17 cellular contexts compared by ENCODE assay signal in genomic region chr2:127584047-127584446, GRCh38. TPM values are rescaled to one million over a fixed set of nuclear protein-coding genes. Genes with fewer than 3 reads are reported as not detected.
"Had no signal": no experiment of that assay in that cellular context is flagged by ENCODE, and none has a peak within 500 bp of the region (broad histone marks: within the 10 kb centered on the region; RNA-seq: fewer than 3 reads in every experiment).

No MANE protein-coding gene starts in this region.

- H3K4me3 Mint-ChIP-seq: activated naive CD4-positive, alpha-beta T cell treated with anti-CD3 and anti-CD28 coated beads for 36 hours; activated T-helper 17 cell treated with anti-CD3 and anti-CD28 coated beads, Interleukin-2, amount 50 U/mL, for 72 hours; effector memory CD8-positive, alpha-beta T cell; natural killer cell treated with Interleukin-12 subunit alpha and Interleukin-12 subunit beta and Interleukin-15 and Interleukin-18, amount 100 ng/mL, for 72 hours; stimulated activated naive CD8-positive, alpha-beta T cell treated with anti-CD3 and anti-CD28 coated beads, Interleukin-15, Interleukin-2, amounts not matched to agents 100 ng/mL and 50 ng/mL, for 24 hours had no signal

- H3K9me3 ChIP-seq: adrenal gland, neutrophil, suprapubic skin, transverse colon, uterus had no signal

- H3K4me3 ChIP-seq: adrenal gland, suprapubic skin, transverse colon, uterus had no signal

- H3K36me3 ChIP-seq: adrenal gland, suprapubic skin, transverse colon, uterus had no signal

- FAIRE-seq: astrocyte, bronchial epithelial cell had no signal

- H3K27me3 ChIP-seq: adrenal gland, neutrophil, suprapubic skin, transverse colon, uterus had no signal

- H3K27ac ChIP-seq: adrenal gland, neutrophil, suprapubic skin, transverse colon, uterus had no signal

- H3K27ac Mint-ChIP-seq: activated naive CD4-positive, alpha-beta T cell treated with anti-CD3 and anti-CD28 coated beads for 36 hours; activated T-helper 17 cell treated with anti-CD3 and anti-CD28 coated beads, Interleukin-2, amount 50 U/mL, for 72 hours; effector memory CD8-positive, alpha-beta T cell; natural killer cell treated with Interleukin-12 subunit alpha and Interleukin-12 subunit beta and Interleukin-15 and Interleukin-18, amount 100 ng/mL, for 72 hours; stimulated activated naive CD8-positive, alpha-beta T cell treated with anti-CD3 and anti-CD28 coated beads, Interleukin-15, Interleukin-2, amounts not matched to agents 100 ng/mL and 50 ng/mL, for 24 hours had no signal

- H3K4me1 Mint-ChIP-seq: activated T-helper 17 cell treated with anti-CD3 and anti-CD28 coated beads, Interleukin-2, amount 50 U/mL, for 72 hours had no signal

- H3K36me3 Mint-ChIP-seq: natural killer cell treated with Interleukin-12 subunit alpha and Interleukin-12 subunit beta and Interleukin-15 and Interleukin-18, amount 100 ng/mL, for 72 hours had no signal

- H3K27me3 Mint-ChIP-seq: stimulated activated naive CD8-positive, alpha-beta T cell treated with anti-CD3 and anti-CD28 coated beads, Interleukin-15, Interleukin-2, amounts not matched to agents 100 ng/mL and 50 ng/mL, for 24 hours had no signal

- H3K4me1 ChIP-seq: adrenal gland, suprapubic skin, transverse colon, uterus had no signal

- H3K9me3 Mint-ChIP-seq: activated naive CD4-positive, alpha-beta T cell treated with anti-CD3 and anti-CD28 coated beads for 36 hours; activated T-helper 17 cell treated with anti-CD3 and anti-CD28 coated beads, Interleukin-2, amount 50 U/mL, for 72 hours; effector memory CD8-positive, alpha-beta T cell; natural killer cell treated with Interleukin-12 subunit alpha and Interleukin-12 subunit beta and Interleukin-15 and Interleukin-18, amount 100 ng/mL, for 72 hours; stimulated activated naive CD8-positive, alpha-beta T cell treated with anti-CD3 and anti-CD28 coated beads, Interleukin-15, Interleukin-2, amounts not matched to agents 100 ng/mL and 50 ng/mL, for 24 hours had no signal

- DNase-seq: activated CD4-positive, alpha-beta T cell treated with anti-CD3 and anti-CD28 coated beads, Interleukin-2, amount 50 U/mL, for 1 hour; activated naive CD4-positive, alpha-beta T cell treated with anti-CD3 and anti-CD28 coated beads for 36 hours; activated T-cell treated with anti-CD3 and anti-CD28 coated beads for 4 hours; dermis blood vessel endothelial cell; effector memory CD8-positive, alpha-beta T cell; T1000; transverse colon; uterus had no signal

- ATAC-seq: activated CD4-positive, CD25-positive, alpha-beta regulatory T cell treated with anti-CD3 and anti-CD28 coated beads, Interleukin-2, amount 50 U/mL, for 24 hours; activated T-helper 17 cell treated with anti-CD3 and anti-CD28 coated beads, Interleukin-2, amount 50 U/mL, for 72 hours; effector memory CD8-positive, alpha-beta T cell; natural killer cell treated with Interleukin-12 subunit alpha and Interleukin-12 subunit beta and Interleukin-15 and Interleukin-18, amount 100 ng/mL, for 72 hours had no signal

RNA-seq across cellular contexts. Expression of gene MYO7B, which starts 48.6 kb away (rescaled TPM):
- total RNA-seq: bronchial epithelial cell; dermis blood vessel endothelial cell; natural killer cell treated with Interleukin-12 subunit alpha and Interleukin-12 subunit beta and Interleukin-15 and Interleukin-18, amount 100 ng/mL, for 72 hours had no signal
